Comparison of ENCODE assay signal across 8 cellular contexts in the genomic region with DNA sequence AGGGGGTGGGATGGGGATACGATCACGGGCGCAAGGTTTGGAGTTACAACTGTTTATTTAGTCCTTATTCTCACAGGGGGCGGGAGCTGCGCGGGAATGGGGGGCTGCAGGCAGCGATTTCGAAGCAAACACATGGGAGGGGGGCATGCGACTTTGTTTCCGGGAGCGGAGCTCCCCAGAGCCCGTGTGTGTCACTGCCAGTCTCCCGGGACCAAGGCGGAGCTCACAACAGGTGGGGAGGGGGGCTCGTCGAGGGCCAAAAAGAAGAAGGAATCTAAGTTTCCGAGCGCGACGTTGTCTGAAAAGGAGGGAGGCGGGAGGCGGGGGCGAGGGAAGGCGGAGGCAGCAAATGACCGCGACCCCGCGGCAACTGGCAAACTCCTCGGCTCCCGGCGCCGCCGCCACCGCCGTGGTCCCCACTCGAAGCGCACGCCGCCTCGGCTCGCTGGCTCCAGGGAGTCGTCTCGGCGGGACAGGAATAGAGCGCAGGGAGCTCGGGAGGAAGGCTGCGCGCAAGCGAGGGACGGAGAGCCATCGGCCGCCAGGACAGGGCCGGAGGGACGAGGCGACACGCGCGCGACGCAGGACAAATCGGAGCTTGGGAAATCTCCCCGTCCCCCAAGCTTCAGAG. TPM values are rescaled to one million over a fixed set of nuclear protein-coding genes. Genes with fewer than 3 reads are reported as not detected.
DNase-seq lines count a peak whose midpoint lies in the region; ATAC-seq and TF ChIP-seq lines count a peak whose summit lies in the region.

No MANE protein-coding gene starts in this region.

- TF ChIP-seq CTCF in HEK293 (tag by site-specific recombination; IDR thresholded peaks at IDR 0.05) (no peak; the same call in 1 of the 2 replicates), neural crest cell (conservative IDR thresholded peaks at IDR 0.05) (no peak), suprapubic skin (IDR thresholded peaks at IDR 0.05) (no peak)

- POLR2A ChIA-PET in HEK293 (lab: Yijun Ruan, JAX), result interaction anchor here (0.7 to 2.7 kb wide), 11 partner anchors 40 to 713 kb away, joined by 3 to 10 read pairs (median 5); no protein-coding TSS in a partner anchor

- TF ChIP-seq EP300 in suprapubic skin (IDR thresholded peaks at IDR 0.05), result no peak

- H3K27ac Mint-ChIP-seq in activated naive CD4-positive, alpha-beta T cell treated with anti-CD3 and anti-CD28 coated beads for 36 hours, result peak overlapping the region; percentile 99
- H3K27ac Mint-ChIP-seq in neural crest cell (ENCODE audit: unreplicated experiment), result peak overlapping the region; percentile 57

- H3K36me3 ChIP-seq in HEK293 (ENCODE audit: control insufficient read depth in 2 of 2, insufficient read depth in 1 of 2, low read length in 2 of 2) (no peaks in the 10 kb centered on the region), suprapubic skin (no peaks in the 10 kb centered on the region)

- no peak for ATAC-seq in HG03469 (IDR thresholded peaks at IDR 0.05; ENCODE audit: unreplicated experiment)

- H3K27me3 Mint-ChIP-seq in activated naive CD4-positive, alpha-beta T cell treated with anti-CD3 and anti-CD28 coated beads for 36 hours (ENCODE audit: low read depth), result no peaks in the 10 kb centered on the region
- H3K27me3 Mint-ChIP-seq in neural crest cell (ENCODE audit: low read depth), result peaks cover 53% of the 10 kb centered on the region

- H3K27ac ChIP-seq in HEK293 (ENCODE audit: extremely low read depth, low read depth, low read length) (peak overlapping the region; percentile 98), suprapubic skin (peak overlapping the region; percentile 98)

- H3K4me3 Mint-ChIP-seq in activated naive CD4-positive, alpha-beta T cell treated with anti-CD3 and anti-CD28 coated beads for 36 hours, result peak overlapping the region; percentile 95
- peak overlapping the region; percentile 94 for H3K4me3 Mint-ChIP-seq in neural crest cell

- H3K4me3 ChIP-seq in HEK293 (ENCODE audit: low read depth, low read length), result peak overlapping the region; percentile 90
- H3K4me3 ChIP-seq in suprapubic skin, result peak overlapping the region; percentile 83

- peak; percentile 64 for DNase-seq in RKO (ENCODE audit: low spot score)
- DNase-seq in activated naive CD4-positive, alpha-beta T cell treated with anti-CD3 and anti-CD28 coated beads for 36 hours, result peak; percentile 61
- DNase-seq in germinal center (ENCODE audit: low spot score), result peak; percentile 45
- peak; percentile 48 for DNase-seq in neural crest cell (ENCODE audit: low read depth, low spot score)
- DNase-seq in suprapubic skin (ENCODE audit: low spot score in 2 of 2), result peak; percentile 79 to 81
- no peak for DNase-seq in DMS79 treated with DMSO at 0.1 percent for 48 hours (lab: John Stamatoyannopoulos, UW)

- intact Hi-C loops in activated naive CD4-positive, alpha-beta T cell treated with anti-CD3 and anti-CD28 coated beads for 36 hours (cut with micrococcal nuclease), result loop anchor here (1.0 to 5.0 kb wide), 7 partner anchors 69 to 518 kb away; no protein-coding TSS in a partner anchor

- H3K36me3 Mint-ChIP-seq in activated naive CD4-positive, alpha-beta T cell treated with anti-CD3 and anti-CD28 coated beads for 36 hours (ENCODE audit: low read depth), result peaks cover 7% of the 10 kb centered on the region
- H3K36me3 Mint-ChIP-seq in neural crest cell (ENCODE audit: low read depth), result no peaks in the 10 kb centered on the region

- H3K9me3 ChIP-seq in HEK293 (ENCODE audit: control insufficient read depth, insufficient read depth, low read depth, low read length) (no peaks in the 10 kb centered on the region), suprapubic skin (no peaks in the 10 kb centered on the region)

- H3K9me3 Mint-ChIP-seq in activated naive CD4-positive, alpha-beta T cell treated with anti-CD3 and anti-CD28 coated beads for 36 hours, result no peaks in the 10 kb centered on the region
- H3K9me3 Mint-ChIP-seq in neural crest cell, result no peaks in the 10 kb centered on the region

- TF ChIP-seq POLR2A in suprapubic skin (IDR thresholded peaks at IDR 0.05), result peak in 1 of 2 donors; percentile 31

- H3K4me1 Mint-ChIP-seq in activated naive CD4-positive, alpha-beta T cell treated with anti-CD3 and anti-CD28 coated beads for 36 hours (ENCODE audit: low read depth), result peaks cover 49% of the 10 kb centered on the region
- H3K4me1 Mint-ChIP-seq in neural crest cell, result peaks cover 25% of the 10 kb centered on the region

- no peaks in the 10 kb centered on the region for H3K27me3 ChIP-seq in suprapubic skin

- H3K4me1 ChIP-seq in HEK293 (ENCODE audit: control insufficient read depth, insufficient read depth, low read length), result peaks cover 22% of the 10 kb centered on the region
- peaks cover 23% of the 10 kb centered on the region for H3K4me1 ChIP-seq in suprapubic skin

- CTCF ChIA-PET in HEK293 (lab: Yijun Ruan, JAX), result interaction anchor here (0.6 to 0.8 kb wide), 4 partner anchors 86 to 1270 kb away, joined by 3 read pairs; no protein-coding TSS in a partner anchor
- CTCF ChIA-PET in activated naive CD4-positive, alpha-beta T cell treated with anti-CD3 and anti-CD28 coated beads for 36 hours (lab: Charles Lee), result no interaction called here

- 0% methylated on average over 51 of the region's 62 CpGs for WGBS in suprapubic skin

TF ChIP-seq in HEK293, 187 proteins besides CTCF, POLR2A, EP300 and RAD21 (continues in another document):
- TF ChIP-seq RBAK (tag by site-specific recombination; IDR thresholded peaks at IDR 0.05), result no peak
- no peak for TF ChIP-seq ZNF704 (tag by site-specific recombination; IDR thresholded peaks at IDR 0.05)
- TF ChIP-seq ZFP3 (tag by site-specific recombination; IDR thresholded peaks at IDR 0.05; ENCODE audit: low read depth), result no peak
- TF ChIP-seq ZNF302 (tag by site-specific recombination; IDR thresholded peaks at IDR 0.05; ENCODE audit: low read depth), result no peak
- 0 out of 2 replicates have a peak, but pooled peaks have one; percentile 44 for TF ChIP-seq ZSCAN30 (tag by site-specific recombination; IDR thresholded peaks at IDR 0.05)
- 0 out of 2 replicates have a peak, but pooled peaks have one; percentile 11 for TF ChIP-seq ZFP37 (tag by site-specific recombination; IDR thresholded peaks at IDR 0.05)
- TF ChIP-seq ZNF518A (tag by site-specific recombination; conservative IDR thresholded peaks at IDR 0.05; ENCODE audit: low read depth), result no peak
- no peak for TF ChIP-seq MZF1 (tag by site-specific recombination; IDR thresholded peaks at IDR 0.05; ENCODE audit: borderline replicate concordance)
- no peak for TF ChIP-seq ZSCAN23 (tag by site-specific recombination; IDR thresholded peaks at IDR 0.05)
- TF ChIP-seq ZNF585B (tag by site-specific recombination; IDR thresholded peaks at IDR 0.05), result no peak

RNA-seq across cellular contexts. Expression of gene FOXP1, which starts 1.4 kb away (rescaled TPM):
- 10 to 100 TPM; 95.2 to 97.4 TPM for total RNA-seq in activated naive CD4-positive, alpha-beta T cell treated with anti-CD3 and anti-CD28 coated beads for 36 hours
- total RNA-seq in neural crest cell (20.7 and 22.8 TPM in 2 replicates), suprapubic skin (100 to 1,000 TPM in 1 of 4 donors, 10 to 100 TPM in 3; 49.8 to 157 (median 71.9) TPM)
